Comparison of ENCODE assay signal across 8 cellular contexts in genomic region chr14:91119556-91120311, GRCh38. TPM values are rescaled to one million over a fixed set of nuclear protein-coding genes. Genes with fewer than 3 reads are reported as not detected.
A peak's percentile ranks its signal among the peaks of the same experiment; 100 is the strongest.
DNase-seq lines count a peak whose midpoint lies in the region; ATAC-seq lines count a peak whose summit lies in the region.

No MANE protein-coding gene starts in this region.

- intact Hi-C loops in sciatic nerve (cut with DNase I): no loop called here

- peaks cover 10% of the 10 kb centered on the region for H3K36me3 ChIP-seq in SJCRH30
- H3K36me3 ChIP-seq in esophagus (ENCODE audit: control insufficient read depth in 2 of 2, insufficient read depth in 2 of 2, low read length in 1 of 2): no peaks in the 10 kb centered on the region

- H3K4me3 ChIP-seq in SJCRH30 (no peak overlapping the region), esophagus (ENCODE audit: low read depth in 1 of 2, low read length in 2 of 2) (no peak overlapping the region)

- H3K4me1 ChIP-seq in SJCRH30 (peaks cover 22% of the 10 kb centered on the region), esophagus (ENCODE audit: control insufficient read depth in 2 of 2, insufficient read depth in 2 of 2, low read length in 1 of 2) (peaks cover 4 to 13% of the 10 kb centered on the region in 2 donors)

- ATAC-seq in sciatic nerve (peak; percentile 73), GM21717 (IDR thresholded peaks at IDR 0.05; ENCODE audit: unreplicated experiment) (no peak)

- no peaks in the 10 kb centered on the region for H3K27me3 ChIP-seq in SJCRH30
- H3K27me3 ChIP-seq in esophagus (ENCODE audit: control insufficient read depth in 1 of 2, insufficient read depth in 2 of 2, low read length in 2 of 2): no peaks in the 10 kb centered on the region

- H3K27ac ChIP-seq in SJCRH30 (peak overlapping the region; percentile 45), esophagus (ENCODE audit: low read depth in 2 of 2, low read length in 1 of 2) (peak overlapping the region; percentile 89 to 91)

- WGBS in esophagus, 2 donors: 39 to 52% methylated on average over 8 of the region's 8 CpGs

- 0 out of 2 replicates have a peak, but pooled peaks cover 2% of the 10 kb centered on the region for H3K9me3 ChIP-seq in SJCRH30 (replicated peaks)
- no peaks in the 10 kb centered on the region for H3K9me3 ChIP-seq in esophagus (ENCODE audit: control insufficient read depth in 2 of 2, insufficient read depth in 1 of 2, low read depth in 1 of 2, low read length in 1 of 2)

- DNase-seq in GM04503 (ENCODE audit: low read depth) (peak; percentile 59), SJCRH30 (peak; percentile 19 to 28), sciatic nerve (ENCODE audit: low spot score) (no peak), DMS 273 treated with DMSO at 0.1 percent for 48 hours (lab: John Stamatoyannopoulos, UW) (no peak), RPMI8226 (no peak)
- no peak for DNase-seq in activated T-cell treated with anti-CD3 and anti-CD28 coated beads, Interleukin-2, amount 50 U/mL, for 48 hours

RNA-seq across cellular contexts. Expression of gene DGLUCY, which starts 5.9 kb away (rescaled TPM):
- total RNA-seq in SJCRH30 (2014; rRNA removed; shearing (Covaris generic)): 26.4 and 28.1 TPM in 2 replicates
- polyA plus RNA-seq in esophagus: 10 to 100 TPM; 18.0 to 26.1 TPM
- 53.8 TPM for total RNA-seq in sciatic nerve

RNA-seq across cellular contexts. Expression of gene RPS6KA5, which starts 59.3 kb away (rescaled TPM):
- 9.7 and 11.0 TPM in 2 replicates for total RNA-seq in SJCRH30 (2014; rRNA removed; shearing (Covaris generic))
- polyA plus RNA-seq in esophagus: 1 to 10 TPM in 1 of 2 donors, under 1 TPM in 1; 0.83 to 2.3 TPM
- total RNA-seq in sciatic nerve: 30.4 TPM

Comparison
In these comparisons a context has a peak if more than half of its experiments do, and no peak if none do; other contexts are left out.
1. DNase-seq: peak in GM04503 (single experiment) and SJCRH30 (2 of 2); none in sciatic nerve (single experiment), DMS 273 treated with DMSO at 0.1 percent for 48 hours (single experiment), RPMI8226 (single experiment) and activated T-cell treated with anti-CD3 and anti-CD28 coated beads, Interleukin-2, amount 50 U/mL, for 48 hours (0 of 2).